Comparison of ENCODE assay signal across 16 cellular contexts in genomic region chr17:48247038-48247437, GRCh38.
DNase-seq lines count a peak whose midpoint lies in the region; ATAC-seq, FAIRE-seq and TF ChIP-seq lines count a peak whose summit lies in the region.
"Had no signal": no experiment of that assay in that cellular context is flagged by ENCODE, and none has a peak within 500 bp of the region (broad histone marks: within the 10 kb centered on the region; RNA-seq: fewer than 3 reads in every experiment).

No MANE protein-coding gene starts in this region.

- H3K4me1 ChIP-seq in A549 (peaks cover 56% of the 10 kb centered on the region), PC-9 (replicated peaks; ENCODE audit: insufficient read depth) (peaks cover 53% of the 10 kb centered on the region), endothelial cell of umbilical vein (ENCODE audit: control insufficient read depth, extremely low read depth, insufficient read depth, low read length) (peaks cover 52% of the 10 kb centered on the region), colonic mucosa (no peaks in the 10 kb centered on the region)

- no peaks in the 10 kb centered on the region for H3K27me3 ChIP-seq in CD4-positive, alpha-beta T cell (ENCODE audit: control insufficient read depth, insufficient read depth, low read length)
- H3K27me3 ChIP-seq in PC-9 (ENCODE audit: insufficient read depth, low read depth) = no peaks in the 10 kb centered on the region
- no peaks in the 10 kb centered on the region for H3K27me3 ChIP-seq in endothelial cell of umbilical vein (ENCODE audit: control insufficient read depth in 2 of 2, insufficient read depth in 2 of 2, low read length in 2 of 2)
- no peaks in the 10 kb centered on the region for H3K27me3 ChIP-seq in colonic mucosa
- H3K27me3 ChIP-seq: Peyer's patch had no signal

- FAIRE-seq in A549 (lab: Jason Lieb, UNC) = peak; percentile 88
- FAIRE-seq in endothelial cell of umbilical vein (lab: Jason Lieb, UNC) = no peak
- FAIRE-seq: GM19239 had no signal

- no peaks in the 10 kb centered on the region for H3K27me3 Mint-ChIP-seq in CD4-positive, alpha-beta T cell

- no peaks in the 10 kb centered on the region for H3K9me2 ChIP-seq in PC-9 (ENCODE audit: insufficient read depth)

- peak; percentile 24 to 69 for DNase-seq in A549 (ENCODE audit: low read depth in 1 of 2, low spot score in 1 of 2)
- no peak for DNase-seq in CD4-positive, alpha-beta T cell
- no peak for DNase-seq in PC-9
- no peak for DNase-seq in endothelial cell of umbilical vein (ENCODE audit: low read depth, low spot score)
- no peak for DNase-seq in Kasumi-1 (lab: John Stamatoyannopoulos, UW)
- no peak for DNase-seq in colonic mucosa
- DNase-seq: DMS153, GDM1, NCI-H187 treated with DMSO at 0.1 percent for 48 hours, NCI-H524 treated with DMSO at 0.1 percent for 48 hours, Peyer's patch, Right ventricle myocardium superior had no signal

- H3K9me3 ChIP-seq in A549 = no peaks in the 10 kb centered on the region
- no peaks in the 10 kb centered on the region for H3K9me3 ChIP-seq in CD4-positive, alpha-beta T cell (ENCODE audit: control insufficient read depth, low read length)
- H3K9me3 ChIP-seq in PC-9 (ENCODE audit: insufficient read depth, low read depth) = no peaks in the 10 kb centered on the region; the same call in 1 of the 2 replicates
- no peaks in the 10 kb centered on the region for H3K9me3 ChIP-seq in endothelial cell of umbilical vein (replicated peaks; ENCODE audit: control insufficient read depth, insufficient read depth, low read length)
- H3K9me3 ChIP-seq in colonic mucosa = no peaks in the 10 kb centered on the region
- H3K9me3 ChIP-seq: HAP-1, Peyer's patch had no signal

- dilution Hi-C loops in endothelial cell of umbilical vein (cut with MboI; ENCODE audit: extremely low pct_ligation_motif_present, low sequenced_read_pairs) = no loop called here

- H3K4me3 Mint-ChIP-seq in CD4-positive, alpha-beta T cell = no peak overlapping the region
- H3K4me3 Mint-ChIP-seq: CD14-positive monocyte had no signal

- ATAC-seq in A549 (peak; percentile 31 to 56; a peak in 3 of 6 replicates), HG03565 (IDR thresholded peaks at IDR 0.05; ENCODE audit: unreplicated experiment) (no peak)
- ATAC-seq in CD4-positive, alpha-beta T cell (ENCODE audit: poor library complexity) = no peak

- H3K4me2 ChIP-seq in A549 = peak overlapping the region; percentile 53
- peak overlapping the region; percentile 6; the same call in 1 of the 2 replicates for H3K4me2 ChIP-seq in PC-9
- no peak overlapping the region for H3K4me2 ChIP-seq in endothelial cell of umbilical vein (ENCODE audit: insufficient read depth, low read length)

- no peaks in the 10 kb centered on the region for H4K20me1 ChIP-seq in PC-9 (ENCODE audit: insufficient read depth)
- H4K20me1 ChIP-seq in endothelial cell of umbilical vein (replicated peaks; ENCODE audit: control insufficient read depth, extremely low read depth, insufficient read depth, low read length) = no peaks in the 10 kb centered on the region

- H3K9me1 ChIP-seq in endothelial cell of umbilical vein (replicated peaks; ENCODE audit: control insufficient read depth, extremely low read depth, insufficient read depth, low read length) = no peaks in the 10 kb centered on the region

- no peak for TF ChIP-seq EP300 in A549 (IDR thresholded peaks at IDR 0.05)

- CTCF ChIA-PET in A549 (lab: Yijun Ruan, JAX) = interaction anchor here (0.9 to 15.3 kb wide), 5 partner anchors 15 to 61 kb away, joined by 3 to 217 read pairs (median 4); no protein-coding TSS in a partner anchor
- CTCF ChIA-PET in CD4-positive, alpha-beta T cell (lab: Charles Lee) = interaction anchor here (1.0 kb wide), 1 partner anchor 12 kb away, joined by 3 read pairs; no protein-coding TSS in a partner anchor
- CTCF ChIA-PET in PC-9 (lab: Charles Lee) = interaction anchor here (1.3 kb wide), 1 partner anchor 31 kb away, joined by 9 read pairs; no protein-coding TSS in a partner anchor
- CTCF ChIA-PET in endothelial cell of umbilical vein (lab: Charles Lee) = interaction anchor here (1.1 to 20.0 kb wide), 3 partner anchors 13 to 105 kb away, joined by 3 to 289 read pairs (median 43); no protein-coding TSS in a partner anchor

- H3K9ac ChIP-seq in endothelial cell of umbilical vein (replicated peaks; ENCODE audit: extremely low read depth, insufficient read depth, low read length) (no peak overlapping the region), colonic mucosa (ENCODE audit: low read depth in 2 of 2, low read length in 2 of 2) (no peak overlapping the region)

- intact Hi-C loops in CD4-positive, alpha-beta T cell (cut with DNase I, micrococcal nuclease) = no loop called here
- intact Hi-C loops in PC-9 (cut with micrococcal nuclease; ENCODE audit: unreplicated experiment) = no loop called here
- intact Hi-C loops in endothelial cell of umbilical vein (cut with micrococcal nuclease) = loop anchor here (10.0 kb wide), 1 partner anchor 222 kb away; no protein-coding TSS in a partner anchor
- intact Hi-C loops in colonic mucosa (cut with DNase I) = no loop called here

- H3F3A ChIP-seq in PC-9 (ENCODE audit: insufficient read depth, low read depth) = peaks cover 41% of the 10 kb centered on the region

- POLR2A ChIA-PET in A549 (lab: Yijun Ruan, JAX) (no interaction called here), PC-9 (lab: Charles Lee; ENCODE audit: unreplicated experiment) (interaction anchor here (0.6 kb wide), 1 partner anchor 52 kb away, joined by 3 read pairs; no protein-coding TSS in a partner anchor), endothelial cell of umbilical vein (lab: Charles Lee) (no interaction called here)
- POLR2A ChIA-PET in CD4-positive, alpha-beta T cell (lab: Charles Lee) = no interaction called here

- H3K4me1 Mint-ChIP-seq in CD4-positive, alpha-beta T cell (ENCODE audit: low read depth) = peaks cover 54% of the 10 kb centered on the region

- TF ChIP-seq CTCF in A549 (IDR thresholded peaks at IDR 0.05) (no peak), PC-9 (conservative IDR thresholded peaks at IDR 0.05) (no peak), endothelial cell of umbilical vein (IDR thresholded peaks at IDR 0.05; ENCODE audit: extremely low read depth in 1 of 2, insufficient read depth in 1 of 2, low read depth in 1 of 2, low read length in 2 of 2) (no peak), colonic mucosa (IDR thresholded peaks at IDR 0.05) (no peak)
- TF ChIP-seq CTCF in CD4-positive, alpha-beta T cell (IDR thresholded peaks at IDR 0.05) = no peak

- H3K27ac ChIP-seq in A549 (peak overlapping the region; percentile 65 to 72; a peak in 5 of 6 replicates), PC-9 (no peak overlapping the region), endothelial cell of umbilical vein (ENCODE audit: insufficient read depth, low read depth, low read length) (no peak overlapping the region), colonic mucosa (no peak overlapping the region)
- no peak overlapping the region for H3K27ac ChIP-seq in CD4-positive, alpha-beta T cell (ENCODE audit: low read depth, low read length)
- H3K27ac ChIP-seq: Peyer's patch had no signal

- peak overlapping the region; percentile 8 for H3K27ac Mint-ChIP-seq in CD4-positive, alpha-beta T cell
- H3K27ac Mint-ChIP-seq: CD14-positive monocyte had no signal

- no peak overlapping the region for H2AFZ ChIP-seq in PC-9
- no peak overlapping the region for H2AFZ ChIP-seq in endothelial cell of umbilical vein (ENCODE audit: low read depth, low read length)

- peaks cover 34% of the 10 kb centered on the region for H3K36me3 Mint-ChIP-seq in CD4-positive, alpha-beta T cell (ENCODE audit: low read depth)
- H3K36me3 Mint-ChIP-seq: CD14-positive monocyte had no signal

- no peaks in the 10 kb centered on the region for H3K9me3 Mint-ChIP-seq in CD4-positive, alpha-beta T cell
- H3K9me3 Mint-ChIP-seq: CD14-positive monocyte had no signal

- 0% methylated on average over 1 of the region's 1 CpG for WGBS in A549 (ENCODE audit: missing lambda C conversion rate)

- no peak for TF ChIP-seq POLR2A in A549 (IDR thresholded peaks at IDR 0.05; ENCODE audit: low read length)
- no peak for TF ChIP-seq POLR2A in endothelial cell of umbilical vein (IDR thresholded peaks at IDR 0.05; ENCODE audit: low read depth, low read length)

- H3K36me3 ChIP-seq in PC-9 (ENCODE audit: low read depth) (no peaks in the 10 kb centered on the region), endothelial cell of umbilical vein (ENCODE audit: control insufficient read depth in 2 of 2, extremely low read depth in 1 of 2, insufficient read depth in 2 of 2, low read length in 2 of 2) (no peaks in the 10 kb centered on the region), colonic mucosa (no peaks in the 10 kb centered on the region)
- H3K36me3 ChIP-seq: HAP-1, Peyer's patch had no signal

- H3K79me2 ChIP-seq in PC-9 (ENCODE audit: low read depth) = no peaks in the 10 kb centered on the region
- H3K79me2 ChIP-seq in endothelial cell of umbilical vein (ENCODE audit: control insufficient read depth, insufficient read depth, low read length) = no peaks in the 10 kb centered on the region

- TF ChIP-seq RAD21 in A549 (conservative IDR thresholded peaks at IDR 0.05 in 1 of 2, IDR thresholded peaks at IDR 0.05 in 1 of 2) = no peak

- H3K4me3 ChIP-seq in A549 (no peak overlapping the region), PC-9 (no peak overlapping the region), endothelial cell of umbilical vein (replicated peaks in 1 of 3; ENCODE audit: insufficient read depth in 1 of 3, low read depth in 1 of 3, low read length in 3 of 3) (no peak overlapping the region), colonic mucosa (no peak overlapping the region)
- H3K4me3 ChIP-seq: HAP-1, Peyer's patch had no signal

- no TSS peak for BruUV-seq in PC-9 (replicated peaks; lab: Mats Ljungman, UMichigan)
- no TSS peak for BruUV-seq in endothelial cell of umbilical vein (replicated peaks; lab: Mats Ljungman, UMichigan)

TF ChIP-seq in A549, 52 proteins besides CTCF, POLR2A, EP300 and RAD21 (continues in another document):
- TF ChIP-seq CBX2 (IDR thresholded peaks at IDR 0.05; ENCODE audit: borderline replicate concordance, low read depth) = no peak
- peak; percentile 2; the same call in 1 of the 2 replicates for TF ChIP-seq MAX (IDR thresholded peaks at IDR 0.05)
- peak in 1 of 2 experiments; percentile 2; a peak in 1 of 4 replicates for TF ChIP-seq CEBPB (IDR thresholded peaks at IDR 0.05)
- peak; percentile 33 for TF ChIP-seq MAFK (IDR thresholded peaks at IDR 0.05; ENCODE audit: partially characterized antibody)

TF ChIP-seq in endothelial cell of umbilical vein, 7 proteins besides CTCF, POLR2A, EP300 and RAD21:
- TF ChIP-seq EZH2 (IDR thresholded peaks at IDR 0.05; ENCODE audit: borderline replicate concordance, low read depth, low read length, severe bottlenecking) (no peak), FOS (IDR thresholded peaks at IDR 0.05; ENCODE audit: borderline replicate concordance, insufficient read depth, low read length) (peak; percentile 17), JUN (IDR thresholded peaks at IDR 0.05; ENCODE audit: borderline replicate concordance, insufficient read depth, insufficient read length, low read depth) (no peak), MYC (IDR thresholded peaks at IDR 0.05; ENCODE audit: low read depth, low read length) (no peak)

Comparison
In these comparisons a context has a peak if more than half of its experiments do, and no peak if none do; other contexts are left out.
1. ATAC-seq: peak in A549 (2 of 2); none in CD4-positive, alpha-beta T cell (single experiment) and HG03565 (single experiment).
2. DNase-seq: peak in A549 (2 of 2); none in CD4-positive, alpha-beta T cell (0 of 10), PC-9 (0 of 2), endothelial cell of umbilical vein (single experiment), Kasumi-1 (0 of 2) and colonic mucosa (single experiment).
3. H3K27ac ChIP-seq: peak in A549 (2 of 2); none in CD4-positive, alpha-beta T cell (single experiment), PC-9 (single experiment), endothelial cell of umbilical vein (single experiment) and colonic mucosa (single experiment).